13 cellular contexts compared by ENCODE assay signal in the genomic region with DNA sequence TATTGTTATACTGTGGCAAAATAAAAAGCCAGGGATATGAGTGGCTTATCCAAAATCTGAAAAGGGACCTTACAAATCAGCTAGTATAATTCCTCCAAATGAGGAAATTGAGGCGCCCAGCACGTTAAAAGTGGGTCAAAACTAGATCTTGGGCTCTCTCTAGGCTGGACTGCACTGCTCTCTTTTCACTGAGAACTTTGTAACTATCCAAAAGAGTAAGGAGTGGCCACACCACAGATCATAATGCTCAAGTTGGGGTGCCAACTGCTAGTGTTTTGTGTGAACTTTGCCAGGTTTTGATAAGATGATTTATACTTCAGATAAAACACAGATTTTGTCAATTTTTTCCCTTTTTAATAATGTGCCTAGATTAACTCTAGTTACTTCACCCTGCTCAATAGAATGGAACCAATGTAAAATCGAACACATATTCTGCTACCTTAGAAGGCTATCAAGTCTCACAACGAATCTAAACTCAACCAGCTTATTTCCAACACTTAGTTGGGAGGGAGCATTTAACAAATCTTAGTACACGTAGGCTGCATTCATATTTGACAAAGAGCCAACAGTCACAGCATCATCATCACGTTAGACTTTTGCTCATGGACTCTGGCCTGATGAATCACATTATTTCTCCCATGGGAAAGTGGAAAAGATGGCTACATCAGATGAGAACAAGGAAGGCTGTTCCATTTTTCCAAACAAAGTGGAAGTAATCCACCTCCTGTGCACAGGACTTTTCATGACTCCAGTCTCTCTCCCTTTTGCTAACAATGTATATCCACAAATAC.
A peak's percentile ranks its signal among the peaks of the same experiment; 100 is the strongest.
DNase-seq lines count a peak whose midpoint lies in the region; ATAC-seq and TF ChIP-seq lines count a peak whose summit lies in the region.
"Had no signal": no experiment of that assay in that cellular context is flagged by ENCODE, and none has a peak within 500 bp of the region (broad histone marks: within the 10 kb centered on the region; RNA-seq: fewer than 3 reads in every experiment).

No MANE protein-coding gene starts in this region.

- no peak overlapping the region for H3K4ac ChIP-seq in neuronal stem cell (ENCODE audit: low read length)

- H4K20me1 ChIP-seq in neural progenitor cell (ENCODE audit: low read depth), result no peaks in the 10 kb centered on the region
- H4K20me1 ChIP-seq: BLaER1 had no signal

- no peaks in the 10 kb centered on the region for H3K79me2 ChIP-seq in neural progenitor cell (ENCODE audit: low read depth)

- H3K9me3 Mint-ChIP-seq in neural progenitor cell, result no peaks in the 10 kb centered on the region
- H3K9me3 Mint-ChIP-seq: activated naive CD8-positive, alpha-beta T cell treated with anti-CD3 and anti-CD28 coated beads for 36 hours had no signal

- no peak overlapping the region for H3K18ac ChIP-seq in neuronal stem cell (ENCODE audit: low read length)

- H2AK5ac ChIP-seq in neuronal stem cell (ENCODE audit: low read depth, low read length), result no peak overlapping the region

- H3K23ac ChIP-seq in neuronal stem cell (ENCODE audit: low read depth, low read length, poor library complexity), result no peak overlapping the region

- no peaks in the 10 kb centered on the region for H3K36me3 Mint-ChIP-seq in neural progenitor cell
- H3K36me3 Mint-ChIP-seq: activated naive CD8-positive, alpha-beta T cell treated with anti-CD3 and anti-CD28 coated beads for 36 hours; naive thymus-derived CD4-positive, alpha-beta T cell had no signal

- no peaks in the 10 kb centered on the region for H3K27me3 Mint-ChIP-seq in neural progenitor cell (ENCODE audit: insufficient read depth, low read depth)

- no peak overlapping the region for H2BK5ac ChIP-seq in neuronal stem cell (ENCODE audit: low read length)

- H3K27me3 ChIP-seq in esophagus muscularis mucosa, result no peaks in the 10 kb centered on the region
- H3K27me3 ChIP-seq in neural progenitor cell, result no peaks in the 10 kb centered on the region
- no peaks in the 10 kb centered on the region for H3K27me3 ChIP-seq in neuronal stem cell (ENCODE audit: control insufficient read depth in 3 of 3, insufficient read depth in 3 of 3, low read depth in 1 of 3, low read length in 3 of 3)
- H3K27me3 ChIP-seq: BLaER1 had no signal

- ATAC-seq in GM21526 (IDR thresholded peaks at IDR 0.05; ENCODE audit: low FRiP score, unreplicated experiment), result no peak
- ATAC-seq: naive thymus-derived CD4-positive, alpha-beta T cell had no signal

- H3K27ac Mint-ChIP-seq in neural progenitor cell, result no peak overlapping the region
- H3K27ac Mint-ChIP-seq: activated naive CD8-positive, alpha-beta T cell treated with anti-CD3 and anti-CD28 coated beads for 36 hours; naive thymus-derived CD4-positive, alpha-beta T cell had no signal

- H3K79me1 ChIP-seq in neuronal stem cell (ENCODE audit: low read depth, low read length), result no peaks in the 10 kb centered on the region

- TF ChIP-seq CTCF in esophagus muscularis mucosa (IDR thresholded peaks at IDR 0.05), result no peak
- TF ChIP-seq CTCF in neural progenitor cell (IDR thresholded peaks at IDR 0.05), result no peak

- DNase-seq in AG08396 (ENCODE audit: low spot score) (peak; percentile 15), NCI-H460 (ENCODE audit: extremely low read depth, low read depth) (peak; percentile 20), esophagus muscularis mucosa (ENCODE audit: extremely low spot score) (no peak), neural progenitor cell (ENCODE audit: low spot score) (no peak), cerebellar cortex (ENCODE audit: low spot score) (no peak), neuronal stem cell (ENCODE audit: low spot score) (no peak)
- no peak for DNase-seq in activated CD4-positive, CD25-positive, alpha-beta regulatory T cell (lab: John Stamatoyannopoulos, UW)
- DNase-seq: activated naive CD8-positive, alpha-beta T cell treated with anti-CD3 and anti-CD28 coated beads for 36 hours; naive thymus-derived CD4-positive, alpha-beta T cell; NCI-H2171 treated with DMSO at 0.1 percent for 48 hours had no signal

- H3K14ac ChIP-seq in neuronal stem cell (ENCODE audit: low read length), result no peak overlapping the region

- WGBS in esophagus muscularis mucosa, result 58% methylated on average over 6 of the region's 6 CpGs
- no CpG with 5 or more reads among the region's 6 CpGs for WGBS in neuronal stem cell (ENCODE audit: extremely low coverage in 2 of 2, insufficient read length in 2 of 2, insufficient replicate concordance in 1 of 2), 2 donors

- H3K4me3 ChIP-seq in esophagus muscularis mucosa (no peak overlapping the region), neural progenitor cell (no peak overlapping the region), neuronal stem cell (ENCODE audit: low read length in 2 of 2) (no peak overlapping the region)
- H3K4me3 ChIP-seq: BLaER1, smooth muscle cell had no signal

- H3K27ac ChIP-seq in esophagus muscularis mucosa (replicated peaks in 1 of 4) (peak overlapping the region in 3 of 4 donors; percentile 30 to 43 (median 31)), neural progenitor cell (no peak overlapping the region), neuronal stem cell (replicated peaks; ENCODE audit: low read length) (no peak overlapping the region)
- H3K27ac ChIP-seq: BLaER1 had no signal

- intact Hi-C loops in esophagus muscularis mucosa (cut with DNase I), result no loop called here

- no peak overlapping the region for H4K8ac ChIP-seq in neuronal stem cell (ENCODE audit: low read depth, low read length)

- H4K91ac ChIP-seq in neuronal stem cell (ENCODE audit: low read depth, low read length, poor library complexity), result no peak overlapping the region

- peak overlapping the region; percentile 51 for H2AFZ ChIP-seq in neural progenitor cell (replicated peaks)
- no peak overlapping the region for H2AFZ ChIP-seq in neuronal stem cell (ENCODE audit: low read length)

- H3K9ac ChIP-seq in neural progenitor cell (no peak overlapping the region), neuronal stem cell (ENCODE audit: low read depth, low read length, poor library complexity) (no peak overlapping the region)
- H3K9ac ChIP-seq: BLaER1 had no signal

- H3K4me1 ChIP-seq in esophagus muscularis mucosa, result peaks cover 0 to 10% (median 5%) of the 10 kb centered on the region in 4 donors
- no peaks in the 10 kb centered on the region for H3K4me1 ChIP-seq in neural progenitor cell
- no peaks in the 10 kb centered on the region for H3K4me1 ChIP-seq in neuronal stem cell (ENCODE audit: control insufficient read depth in 2 of 2, insufficient read depth in 1 of 2, low read depth in 1 of 2, low read length in 2 of 2)
- H3K4me1 ChIP-seq: BLaER1 had no signal

- H3K9me3 ChIP-seq in esophagus muscularis mucosa, result no peaks in the 10 kb centered on the region
- H3K9me3 ChIP-seq in neural progenitor cell (ENCODE audit: low read depth), result no peaks in the 10 kb centered on the region
- H3K9me3 ChIP-seq in neuronal stem cell (replicated peaks in 1 of 2; ENCODE audit: control insufficient read depth in 2 of 2, insufficient read depth in 1 of 2, low read depth in 1 of 2, low read length in 2 of 2), result no peaks in the 10 kb centered on the region
- H3K9me3 ChIP-seq: BLaER1 had no signal

- H3K4me2 ChIP-seq in neural progenitor cell, result no peak overlapping the region
- H3K4me2 ChIP-seq in neuronal stem cell (ENCODE audit: insufficient read depth, low read length, poor library complexity, severe bottlenecking), result no peak overlapping the region
- H3K4me2 ChIP-seq: BLaER1, smooth muscle cell had no signal

- TF ChIP-seq POLR2A in esophagus muscularis mucosa (IDR thresholded peaks at IDR 0.05; ENCODE audit: low read depth), result no peak

- H3F3A ChIP-seq in neural progenitor cell (ENCODE audit: low read depth), result no peaks in the 10 kb centered on the region

- no peaks in the 10 kb centered on the region for H3K36me3 ChIP-seq in esophagus muscularis mucosa
- H3K36me3 ChIP-seq in neural progenitor cell, result no peaks in the 10 kb centered on the region
- no peaks in the 10 kb centered on the region for H3K36me3 ChIP-seq in neuronal stem cell (replicated peaks in 1 of 2; ENCODE audit: control insufficient read depth in 2 of 2, insufficient read depth in 2 of 2, low read length in 2 of 2)
- H3K36me3 ChIP-seq: BLaER1 had no signal

- H3K4me1 Mint-ChIP-seq in neural progenitor cell, result no peaks in the 10 kb centered on the region
- H3K4me1 Mint-ChIP-seq: activated naive CD8-positive, alpha-beta T cell treated with anti-CD3 and anti-CD28 coated beads for 36 hours; naive thymus-derived CD4-positive, alpha-beta T cell had no signal

- no peak overlapping the region for H2BK15ac ChIP-seq in neuronal stem cell (ENCODE audit: low read length)

- no peak overlapping the region for H2BK120ac ChIP-seq in neuronal stem cell (ENCODE audit: low read depth, low read length)

- no peak for TF ChIP-seq EP300 in esophagus muscularis mucosa (IDR thresholded peaks at IDR 0.05)

- no peak overlapping the region for H2BK12ac ChIP-seq in neuronal stem cell (ENCODE audit: low read length)

- H3K4me3 Mint-ChIP-seq in neural progenitor cell, result no peak overlapping the region
- H3K4me3 Mint-ChIP-seq: activated naive CD8-positive, alpha-beta T cell treated with anti-CD3 and anti-CD28 coated beads for 36 hours; naive thymus-derived CD4-positive, alpha-beta T cell had no signal

Comparison
In these comparisons a context has a peak if more than half of its experiments do, and no peak if none do; other contexts are left out.
1. DNase-seq: peak in AG08396 (single experiment) and NCI-H460 (single experiment); none in esophagus muscularis mucosa (single experiment), neural progenitor cell (single experiment), cerebellar cortex (single experiment), neuronal stem cell (single experiment) and activated CD4-positive, CD25-positive, alpha-beta regulatory T cell (0 of 4).
2. H3K27ac ChIP-seq: peak in esophagus muscularis mucosa (3 of 4); none in neural progenitor cell (single experiment) and neuronal stem cell (single experiment).